1 cellular context compared by ENCODE assay signal in genomic region chr16:30615358-30616076, GRCh38.
TF ChIP-seq lines count a peak whose summit lies in the region.

No MANE protein-coding gene starts in this region.

TF ChIP-seq in HepG2, 621 proteins besides CTCF, POLR2A, EP300 and RAD21 (continued from another document and continues in another):
- TF ChIP-seq, protein P1, sequence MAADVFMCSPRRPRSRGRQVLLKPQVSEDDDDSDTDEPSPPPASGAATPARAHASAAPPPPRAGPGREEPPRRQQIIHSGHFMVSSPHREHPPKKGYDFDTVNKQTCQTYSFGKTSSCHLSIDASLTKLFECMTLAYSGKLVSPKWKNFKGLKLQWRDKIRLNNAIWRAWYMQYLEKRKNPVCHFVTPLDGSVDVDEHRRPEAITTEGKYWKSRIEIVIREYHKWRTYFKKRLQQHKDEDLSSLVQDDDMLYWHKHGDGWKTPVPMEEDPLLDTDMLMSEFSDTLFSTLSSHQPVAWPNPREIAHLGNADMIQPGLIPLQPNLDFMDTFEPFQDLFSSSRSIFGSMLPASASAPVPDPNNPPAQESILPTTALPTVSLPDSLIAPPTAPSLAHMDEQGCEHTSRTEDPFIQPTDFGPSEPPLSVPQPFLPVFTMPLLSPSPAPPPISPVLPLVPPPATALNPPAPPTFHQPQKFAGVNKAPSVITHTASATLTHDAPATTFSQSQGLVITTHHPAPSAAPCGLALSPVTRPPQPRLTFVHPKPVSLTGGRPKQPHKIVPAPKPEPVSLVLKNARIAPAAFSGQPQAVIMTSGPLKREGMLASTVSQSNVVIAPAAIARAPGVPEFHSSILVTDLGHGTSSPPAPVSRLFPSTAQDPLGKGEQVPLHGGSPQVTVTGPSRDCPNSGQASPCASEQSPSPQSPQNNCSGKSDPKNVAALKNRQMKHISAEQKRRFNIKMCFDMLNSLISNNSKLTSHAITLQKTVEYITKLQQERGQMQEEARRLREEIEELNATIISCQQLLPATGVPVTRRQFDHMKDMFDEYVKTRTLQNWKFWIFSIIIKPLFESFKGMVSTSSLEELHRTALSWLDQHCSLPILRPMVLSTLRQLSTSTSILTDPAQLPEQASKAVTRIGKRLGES (CRISPR knock-in tag; IDR thresholded peaks at IDR 0.05; ENCODE audit: borderline replicate concordance): no peak
- TF ChIP-seq, protein P2, sequence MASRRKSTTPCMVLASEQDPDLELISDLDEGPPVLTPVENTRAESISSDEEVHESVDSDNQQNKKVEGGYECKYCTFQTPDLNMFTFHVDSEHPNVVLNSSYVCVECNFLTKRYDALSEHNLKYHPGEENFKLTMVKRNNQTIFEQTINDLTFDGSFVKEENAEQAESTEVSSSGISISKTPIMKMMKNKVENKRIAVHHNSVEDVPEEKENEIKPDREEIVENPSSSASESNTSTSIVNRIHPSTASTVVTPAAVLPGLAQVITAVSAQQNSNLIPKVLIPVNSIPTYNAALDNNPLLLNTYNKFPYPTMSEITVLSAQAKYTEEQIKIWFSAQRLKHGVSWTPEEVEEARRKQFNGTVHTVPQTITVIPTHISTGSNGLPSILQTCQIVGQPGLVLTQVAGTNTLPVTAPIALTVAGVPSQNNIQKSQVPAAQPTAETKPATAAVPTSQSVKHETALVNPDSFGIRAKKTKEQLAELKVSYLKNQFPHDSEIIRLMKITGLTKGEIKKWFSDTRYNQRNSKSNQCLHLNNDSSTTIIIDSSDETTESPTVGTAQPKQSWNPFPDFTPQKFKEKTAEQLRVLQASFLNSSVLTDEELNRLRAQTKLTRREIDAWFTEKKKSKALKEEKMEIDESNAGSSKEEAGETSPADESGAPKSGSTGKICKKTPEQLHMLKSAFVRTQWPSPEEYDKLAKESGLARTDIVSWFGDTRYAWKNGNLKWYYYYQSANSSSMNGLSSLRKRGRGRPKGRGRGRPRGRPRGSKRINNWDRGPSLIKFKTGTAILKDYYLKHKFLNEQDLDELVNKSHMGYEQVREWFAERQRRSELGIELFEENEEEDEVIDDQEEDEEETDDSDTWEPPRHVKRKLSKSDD (CRISPR knock-in tag; IDR thresholded peaks at IDR 0.05; ENCODE audit: low read depth): no peak
- TF ChIP-seq IRF1 (CRISPR knock-in tag; IDR thresholded peaks at IDR 0.05; ENCODE audit: low read depth) (no peak), SMAD9 (CRISPR knock-in tag; IDR thresholded peaks at IDR 0.05) (no peak), ZNF138 (CRISPR knock-in tag; IDR thresholded peaks at IDR 0.05; ENCODE audit: low read depth) (no peak), ZFYVE20 (CRISPR knock-in tag; IDR thresholded peaks at IDR 0.05; ENCODE audit: borderline replicate concordance, low read depth) (no peak), ATM (IDR thresholded peaks at IDR 0.05; ENCODE audit: borderline replicate concordance) (no peak), HDAC1 (CRISPR knock-in tag; IDR thresholded peaks at IDR 0.05) (no peak), MTA1 (CRISPR knock-in tag; IDR thresholded peaks at IDR 0.05; ENCODE audit: borderline replicate concordance) (no peak; the same call in 1 of the 2 replicates), FIP1L1 (IDR thresholded peaks at IDR 0.05; ENCODE audit: borderline replicate concordance, insufficient read depth, low read depth, low read length) (no peak), RFX1 (IDR thresholded peaks at IDR 0.05) (no peak), ZKSCAN8 (CRISPR knock-in tag; IDR thresholded peaks at IDR 0.05; ENCODE audit: borderline replicate concordance) (0 out of 2 replicates have a peak, but pooled peaks have one; percentile 31), ZNF672 (CRISPR knock-in tag; IDR thresholded peaks at IDR 0.05) (0 out of 2 replicates have a peak, but pooled peaks have one; percentile 61), NFE2L2 (IDR thresholded peaks at IDR 0.05; ENCODE audit: low read length) (no peak), SNAPC4 (CRISPR knock-in tag; IDR thresholded peaks at IDR 0.05) (no peak), NCOA2 (CRISPR knock-in tag; IDR thresholded peaks at IDR 0.05) (no peak), JUND (CRISPR knock-in tag; IDR thresholded peaks at IDR 0.05) (no peak), ZNF260 (CRISPR knock-in tag; IDR thresholded peaks at IDR 0.05; ENCODE audit: borderline replicate concordance, low read depth) (no peak), SATB2 (CRISPR knock-in tag; IDR thresholded peaks at IDR 0.05) (no peak), ZNF180 (CRISPR knock-in tag; IDR thresholded peaks at IDR 0.05; ENCODE audit: borderline replicate concordance, low read depth) (no peak), CHD4 (IDR thresholded peaks at IDR 0.05; ENCODE audit: borderline replicate concordance, low read length) (no peak), SMAD1 (CRISPR knock-in tag; IDR thresholded peaks at IDR 0.05; ENCODE audit: borderline replicate concordance, low read depth) (peak; percentile 76; the same call in 1 of the 2 replicates), ZNF335 (CRISPR knock-in tag; IDR thresholded peaks at IDR 0.05) (no peak), TEAD3 (CRISPR knock-in tag; optimal IDR thresholded peaks at IDR 0.05; ENCODE audit: borderline replicate concordance) (peak; percentile 86), ZNF557 (CRISPR knock-in tag; IDR thresholded peaks at IDR 0.05) (no peak), SAFB2 (CRISPR knock-in tag; IDR thresholded peaks at IDR 0.05; ENCODE audit: borderline replicate concordance, low read depth) (peak; percentile 53; the same call in 1 of the 2 replicates), ZNF343 (CRISPR knock-in tag; IDR thresholded peaks at IDR 0.05) (no peak), SMARCC2 (IDR thresholded peaks at IDR 0.05) (no peak), KDM5A (IDR thresholded peaks at IDR 0.05; ENCODE audit: borderline replicate concordance, low read length) (no peak), ATAD3A (CRISPR knock-in tag; IDR thresholded peaks at IDR 0.05) (no peak), ZNF333 (CRISPR knock-in tag; IDR thresholded peaks at IDR 0.05; ENCODE audit: borderline replicate concordance) (no peak), RXRA (CRISPR knock-in tag; IDR thresholded peaks at IDR 0.05) (0 out of 2 replicates have a peak, but pooled peaks have one; percentile 43), ZNF547 (CRISPR knock-in tag; IDR thresholded peaks at IDR 0.05) (no peak), SNAPC5 (CRISPR knock-in tag; IDR thresholded peaks at IDR 0.05; ENCODE audit: borderline replicate concordance) (no peak), MTF2 (CRISPR knock-in tag; IDR thresholded peaks at IDR 0.05; ENCODE audit: borderline replicate concordance) (no peak; the same call in 1 of the 2 replicates), DMAP1 (CRISPR knock-in tag; IDR thresholded peaks at IDR 0.05) (no peak), TCF12 (IDR thresholded peaks at IDR 0.05) (no peak), TCF12 (CRISPR knock-in tag; IDR thresholded peaks at IDR 0.05) (no peak), MAF1 (CRISPR knock-in tag; IDR thresholded peaks at IDR 0.05; ENCODE audit: borderline replicate concordance) (no peak)
- TF ChIP-seq, protein P3, sequence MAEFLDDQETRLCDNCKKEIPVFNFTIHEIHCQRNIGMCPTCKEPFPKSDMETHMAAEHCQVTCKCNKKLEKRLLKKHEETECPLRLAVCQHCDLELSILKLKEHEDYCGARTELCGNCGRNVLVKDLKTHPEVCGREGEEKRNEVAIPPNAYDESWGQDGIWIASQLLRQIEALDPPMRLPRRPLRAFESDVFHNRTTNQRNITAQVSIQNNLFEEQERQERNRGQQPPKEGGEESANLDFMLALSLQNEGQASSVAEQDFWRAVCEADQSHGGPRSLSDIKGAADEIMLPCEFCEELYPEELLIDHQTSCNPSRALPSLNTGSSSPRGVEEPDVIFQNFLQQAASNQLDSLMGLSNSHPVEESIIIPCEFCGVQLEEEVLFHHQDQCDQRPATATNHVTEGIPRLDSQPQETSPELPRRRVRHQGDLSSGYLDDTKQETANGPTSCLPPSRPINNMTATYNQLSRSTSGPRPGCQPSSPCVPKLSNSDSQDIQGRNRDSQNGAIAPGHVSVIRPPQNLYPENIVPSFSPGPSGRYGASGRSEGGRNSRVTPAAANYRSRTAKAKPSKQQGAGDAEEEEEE (CRISPR knock-in tag; IDR thresholded peaks at IDR 0.05; ENCODE audit: borderline replicate concordance): no peak
- TF ChIP-seq, protein P4, sequence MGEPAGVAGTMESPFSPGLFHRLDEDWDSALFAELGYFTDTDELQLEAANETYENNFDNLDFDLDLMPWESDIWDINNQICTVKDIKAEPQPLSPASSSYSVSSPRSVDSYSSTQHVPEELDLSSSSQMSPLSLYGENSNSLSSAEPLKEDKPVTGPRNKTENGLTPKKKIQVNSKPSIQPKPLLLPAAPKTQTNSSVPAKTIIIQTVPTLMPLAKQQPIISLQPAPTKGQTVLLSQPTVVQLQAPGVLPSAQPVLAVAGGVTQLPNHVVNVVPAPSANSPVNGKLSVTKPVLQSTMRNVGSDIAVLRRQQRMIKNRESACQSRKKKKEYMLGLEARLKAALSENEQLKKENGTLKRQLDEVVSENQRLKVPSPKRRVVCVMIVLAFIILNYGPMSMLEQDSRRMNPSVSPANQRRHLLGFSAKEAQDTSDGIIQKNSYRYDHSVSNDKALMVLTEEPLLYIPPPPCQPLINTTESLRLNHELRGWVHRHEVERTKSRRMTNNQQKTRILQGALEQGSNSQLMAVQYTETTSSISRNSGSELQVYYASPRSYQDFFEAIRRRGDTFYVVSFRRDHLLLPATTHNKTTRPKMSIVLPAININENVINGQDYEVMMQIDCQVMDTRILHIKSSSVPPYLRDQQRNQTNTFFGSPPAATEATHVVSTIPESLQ (CRISPR knock-in tag; conservative IDR thresholded peaks at IDR 0.05): no peak
- TF ChIP-seq, protein P5, sequence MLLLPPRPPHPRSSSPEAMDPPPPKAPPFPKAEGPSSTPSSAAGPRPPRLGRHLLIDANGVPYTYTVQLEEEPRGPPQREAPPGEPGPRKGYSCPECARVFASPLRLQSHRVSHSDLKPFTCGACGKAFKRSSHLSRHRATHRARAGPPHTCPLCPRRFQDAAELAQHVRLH (CRISPR knock-in tag; IDR thresholded peaks at IDR 0.05; ENCODE audit: borderline replicate concordance, low read depth): 0 out of 2 replicates have a peak, but pooled peaks have one; percentile 34
- TF ChIP-seq, protein P6, sequence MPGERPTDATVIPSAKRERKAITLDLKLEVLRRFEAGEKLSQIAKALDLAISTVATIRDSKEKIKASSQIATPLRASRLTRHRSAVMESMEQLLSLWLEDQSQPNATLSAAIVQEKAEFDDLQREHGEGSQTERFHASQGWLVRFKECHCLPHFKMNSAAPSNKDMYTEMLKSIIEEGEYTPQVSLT (CRISPR knock-in tag; IDR thresholded peaks at IDR 0.05; ENCODE audit: borderline replicate concordance, low read depth): no peak
- TF ChIP-seq, protein P7, sequence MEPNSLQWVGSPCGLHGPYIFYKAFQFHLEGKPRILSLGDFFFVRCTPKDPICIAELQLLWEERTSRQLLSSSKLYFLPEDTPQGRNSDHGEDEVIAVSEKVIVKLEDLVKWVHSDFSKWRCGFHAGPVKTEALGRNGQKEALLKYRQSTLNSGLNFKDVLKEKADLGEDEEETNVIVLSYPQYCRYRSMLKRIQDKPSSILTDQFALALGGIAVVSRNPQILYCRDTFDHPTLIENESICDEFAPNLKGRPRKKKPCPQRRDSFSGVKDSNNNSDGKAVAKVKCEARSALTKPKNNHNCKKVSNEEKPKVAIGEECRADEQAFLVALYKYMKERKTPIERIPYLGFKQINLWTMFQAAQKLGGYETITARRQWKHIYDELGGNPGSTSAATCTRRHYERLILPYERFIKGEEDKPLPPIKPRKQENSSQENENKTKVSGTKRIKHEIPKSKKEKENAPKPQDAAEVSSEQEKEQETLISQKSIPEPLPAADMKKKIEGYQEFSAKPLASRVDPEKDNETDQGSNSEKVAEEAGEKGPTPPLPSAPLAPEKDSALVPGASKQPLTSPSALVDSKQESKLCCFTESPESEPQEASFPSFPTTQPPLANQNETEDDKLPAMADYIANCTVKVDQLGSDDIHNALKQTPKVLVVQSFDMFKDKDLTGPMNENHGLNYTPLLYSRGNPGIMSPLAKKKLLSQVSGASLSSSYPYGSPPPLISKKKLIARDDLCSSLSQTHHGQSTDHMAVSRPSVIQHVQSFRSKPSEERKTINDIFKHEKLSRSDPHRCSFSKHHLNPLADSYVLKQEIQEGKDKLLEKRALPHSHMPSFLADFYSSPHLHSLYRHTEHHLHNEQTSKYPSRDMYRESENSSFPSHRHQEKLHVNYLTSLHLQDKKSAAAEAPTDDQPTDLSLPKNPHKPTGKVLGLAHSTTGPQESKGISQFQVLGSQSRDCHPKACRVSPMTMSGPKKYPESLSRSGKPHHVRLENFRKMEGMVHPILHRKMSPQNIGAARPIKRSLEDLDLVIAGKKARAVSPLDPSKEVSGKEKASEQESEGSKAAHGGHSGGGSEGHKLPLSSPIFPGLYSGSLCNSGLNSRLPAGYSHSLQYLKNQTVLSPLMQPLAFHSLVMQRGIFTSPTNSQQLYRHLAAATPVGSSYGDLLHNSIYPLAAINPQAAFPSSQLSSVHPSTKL (CRISPR knock-in tag; IDR thresholded peaks at IDR 0.05): no peak; the same call in 1 of the 2 replicates
